ENCODE assay signal across 15 cellular contexts in the genomic region with DNA sequence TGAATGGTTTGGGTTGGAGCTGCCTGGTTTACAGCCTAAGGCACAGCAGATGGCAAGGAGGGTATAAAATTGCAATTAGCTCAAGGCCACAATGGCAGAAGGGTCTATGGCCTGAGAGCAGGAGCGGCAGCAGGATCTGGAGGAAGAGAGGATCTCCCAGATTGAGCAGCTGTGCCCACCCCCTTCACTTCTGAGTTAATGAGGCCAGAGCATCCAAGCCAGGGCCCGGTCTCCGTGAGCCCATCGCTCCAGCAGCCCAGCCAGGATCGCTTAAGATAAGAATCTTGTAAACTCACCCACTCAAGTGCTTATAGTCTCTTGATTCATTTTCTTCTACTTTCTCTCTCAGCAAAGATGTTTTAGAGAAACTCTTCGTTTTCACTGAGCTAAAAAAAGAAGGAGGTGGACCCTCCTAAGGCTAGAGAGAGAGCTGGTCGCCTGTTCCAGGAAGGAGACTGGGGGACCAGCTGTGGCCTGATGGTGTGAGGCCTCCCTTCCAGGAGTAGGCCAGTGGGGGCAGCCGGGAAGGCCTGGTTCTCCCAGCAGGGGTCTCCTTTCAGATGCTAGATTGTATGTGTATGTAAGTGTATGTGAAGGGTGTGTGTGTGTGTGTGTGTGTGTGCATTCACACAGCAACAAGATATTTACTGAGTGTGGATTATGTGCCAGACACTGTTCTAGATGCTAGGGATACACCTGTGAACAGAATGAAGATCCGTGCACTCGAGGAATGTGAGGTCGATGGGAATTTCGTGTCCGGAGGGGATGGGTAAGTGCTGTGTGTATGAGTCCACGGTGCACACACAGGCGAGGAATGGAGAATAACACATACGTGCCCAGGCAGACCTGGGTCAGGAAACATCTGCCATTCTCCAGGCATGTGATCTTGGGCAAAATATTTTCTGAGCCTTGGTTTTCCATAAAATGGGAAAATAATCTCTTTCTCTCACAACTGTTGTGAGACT. TPM values are rescaled to one million over a fixed set of nuclear protein-coding genes. Genes with fewer than 3 reads are reported as not detected.
DNase-seq lines count a peak whose midpoint lies in the region; TF ChIP-seq lines count a peak whose summit lies in the region.
"Had no signal": no experiment of that assay in that cellular context is flagged by ENCODE, and none has a peak within 500 bp of the region (broad histone marks: within the 10 kb centered on the region; RNA-seq: fewer than 3 reads in every experiment).

No MANE protein-coding gene starts in this region.

- no peaks in the 10 kb centered on the region for H3K9me3 Mint-ChIP-seq in endodermal cell
- no peaks in the 10 kb centered on the region for H3K9me3 Mint-ChIP-seq in osteocyte (ENCODE audit: unreplicated experiment)
- H3K9me3 Mint-ChIP-seq in activated naive CD4-positive, alpha-beta T cell treated with anti-CD3 and anti-CD28 coated beads for 36 hours, result no peaks in the 10 kb centered on the region

- peaks cover 41% of the 10 kb centered on the region for H3K4me1 Mint-ChIP-seq in endodermal cell
- H3K4me1 Mint-ChIP-seq in osteocyte (ENCODE audit: unreplicated experiment), result peaks cover 60% of the 10 kb centered on the region
- no peaks in the 10 kb centered on the region for H3K4me1 Mint-ChIP-seq in activated naive CD4-positive, alpha-beta T cell treated with anti-CD3 and anti-CD28 coated beads for 36 hours (ENCODE audit: low read depth)

- peak overlapping the region in 2 of 11 experiments; percentile 16 to 25; a peak in 1 of 22 replicates for H3K27ac ChIP-seq in BLaER1 treated with 17β-estradiol and CSF1 and Interleukin-3, amounts not matched to agents 10 nM and 100 nM
- H3K27ac ChIP-seq in endodermal cell (ENCODE audit: low read depth, low read length) (peak overlapping the region; percentile 87), coronary artery (no peak overlapping the region)
- H3K27ac ChIP-seq: adrenal gland had no signal

- H3K27me3 Mint-ChIP-seq in endodermal cell (ENCODE audit: insufficient read depth), result peaks cover 2% of the 10 kb centered on the region
- H3K27me3 Mint-ChIP-seq in osteocyte (ENCODE audit: unreplicated experiment), result no peaks in the 10 kb centered on the region
- H3K27me3 Mint-ChIP-seq in activated naive CD4-positive, alpha-beta T cell treated with anti-CD3 and anti-CD28 coated beads for 36 hours (ENCODE audit: low read depth), result no peaks in the 10 kb centered on the region

- peak overlapping the region; percentile 85 to 98 (median 94) for H3K4me2 ChIP-seq in BLaER1 treated with 17β-estradiol and CSF1 and Interleukin-3, amounts not matched to agents 10 nM and 100 nM

- CTCF ChIA-PET in activated naive CD4-positive, alpha-beta T cell treated with anti-CD3 and anti-CD28 coated beads for 36 hours (lab: Charles Lee), result interaction anchor here (0.6 kb wide), 1 partner anchor 109 kb away, joined by 3 read pairs; no protein-coding TSS in a partner anchor

- no peaks in the 10 kb centered on the region for H3K36me3 ChIP-seq in BLaER1 treated with 17β-estradiol and CSF1 and Interleukin-3, amounts not matched to agents 10 nM and 100 nM
- H3K36me3 ChIP-seq in endodermal cell (ENCODE audit: control insufficient read depth, insufficient read depth, low read length), result no peaks in the 10 kb centered on the region
- H3K36me3 ChIP-seq: adrenal gland, left lung had no signal

- TF ChIP-seq CTCF in endodermal cell (conservative IDR thresholded peaks at IDR 0.05) (no peak), osteocyte (IDR thresholded peaks at IDR 0.05) (no peak), coronary artery (IDR thresholded peaks at IDR 0.05) (no peak)

- H3K4me3 Mint-ChIP-seq in endodermal cell (no peak overlapping the region), osteocyte (ENCODE audit: unreplicated experiment) (no peak overlapping the region)
- H3K4me3 Mint-ChIP-seq in activated naive CD4-positive, alpha-beta T cell treated with anti-CD3 and anti-CD28 coated beads for 36 hours, result no peak overlapping the region

- peak overlapping the region in 4 of 11 experiments; percentile 1 to 24 (median 10); a peak in 3 of 22 replicates for H3K9ac ChIP-seq in BLaER1 treated with 17β-estradiol and CSF1 and Interleukin-3, amounts not matched to agents 10 nM and 100 nM
- H3K9ac ChIP-seq in endodermal cell (ENCODE audit: extremely low read depth, low read length, poor library complexity, severe bottlenecking), result no peak overlapping the region

- DNase-seq in NCI-H2227 treated with DMSO at 0.1 percent for 48 hours (lab: John Stamatoyannopoulos, UW) (peak; percentile 67), endodermal cell (no peak), osteocyte (ENCODE audit: extremely low spot score, unreplicated experiment) (no peak), cortex of kidney (lab: John Stamatoyannopoulos, UW) (no peak), coronary artery (ENCODE audit: low spot score) (no peak), RPMI8226 (no peak)
- no peak for DNase-seq in activated naive CD4-positive, alpha-beta T cell treated with anti-CD3 and anti-CD28 coated beads for 36 hours
- DNase-seq: activated CD4-positive, alpha-beta T cell treated with anti-CD3 and anti-CD28 coated beads for 48 hours; adrenal gland; DMS79; GOT3; KG1; left lung; NCI-H774 had no signal

- no peak overlapping the region for H3K4me3 ChIP-seq in BLaER1 treated with 17β-estradiol and CSF1 and Interleukin-3, amounts not matched to agents 10 nM and 100 nM
- H3K4me3 ChIP-seq in endodermal cell (ENCODE audit: low read length) (no peak overlapping the region), coronary artery (no peak overlapping the region)
- H3K4me3 ChIP-seq: adrenal gland, left lung had no signal

- no peaks in the 10 kb centered on the region for H3K36me3 Mint-ChIP-seq in endodermal cell (ENCODE audit: low read depth)
- H3K36me3 Mint-ChIP-seq in osteocyte (ENCODE audit: unreplicated experiment), result no peaks in the 10 kb centered on the region
- H3K36me3 Mint-ChIP-seq in activated naive CD4-positive, alpha-beta T cell treated with anti-CD3 and anti-CD28 coated beads for 36 hours (ENCODE audit: low read depth), result no peaks in the 10 kb centered on the region

- WGBS in endodermal cell (ENCODE audit: insufficient coverage in 1 of 2, insufficient read length in 1 of 2), 2 experiments, result 87 to 89% methylated on average over 15 to 16 of the region's 16 CpGs

- intact Hi-C loops in activated naive CD4-positive, alpha-beta T cell treated with anti-CD3 and anti-CD28 coated beads for 36 hours (cut with micrococcal nuclease), result no loop called here

- H3K27me3 ChIP-seq in BLaER1 treated with 17β-estradiol and CSF1 and Interleukin-3, amounts not matched to agents 10 nM and 100 nM, result 0 out of 22 replicates have a peak, but pooled peaks cover 0 to 10% (median 0%) of the 10 kb centered on the region in 11 experiments
- no peaks in the 10 kb centered on the region for H3K27me3 ChIP-seq in endodermal cell (ENCODE audit: control insufficient read depth, insufficient read depth, low read length, poor library complexity, severe bottlenecking)
- H3K27me3 ChIP-seq: adrenal gland, left lung had no signal

- H3K27ac Mint-ChIP-seq in endodermal cell, result no peak overlapping the region
- peak overlapping the region; percentile 56 for H3K27ac Mint-ChIP-seq in osteocyte (ENCODE audit: unreplicated experiment)
- H3K27ac Mint-ChIP-seq in activated naive CD4-positive, alpha-beta T cell treated with anti-CD3 and anti-CD28 coated beads for 36 hours, result no peak overlapping the region

- H3K9me3 ChIP-seq in BLaER1 treated with 17β-estradiol and CSF1 and Interleukin-3, amounts not matched to agents 10 nM and 100 nM (replicated peaks in 1 of 11), result no peaks in the 10 kb centered on the region
- H3K9me3 ChIP-seq in endodermal cell (ENCODE audit: control insufficient read depth, low read length), result no peaks in the 10 kb centered on the region
- H3K9me3 ChIP-seq: adrenal gland, left lung had no signal

- peaks cover 55 to 86% (median 71%) of the 10 kb centered on the region in 10 experiments for H3K4me1 ChIP-seq in BLaER1 treated with 17β-estradiol and CSF1 and Interleukin-3, amounts not matched to agents 10 nM and 100 nM
- H3K4me1 ChIP-seq in endodermal cell (ENCODE audit: control insufficient read depth, insufficient read depth, low read length), result no peaks in the 10 kb centered on the region

- H4K20me1 ChIP-seq in BLaER1 treated with 17β-estradiol and CSF1 and Interleukin-3, amounts not matched to agents 10 nM and 100 nM, result no peaks in the 10 kb centered on the region

RNA-seq across cellular contexts. Expression of a gene that starts 18.6 kb away (rescaled TPM):
- 10 to 100 TPM; 61.3 to 86.5 TPM for total RNA-seq in endodermal cell
- 76.3 TPM for polyA plus RNA-seq in endodermal cell (2013, experiment 1 of 2)
- 65.0 TPM for polyA plus RNA-seq in endodermal cell (2013, experiment 2 of 2)
- total RNA-seq in osteocyte, result 47.5 and 48.6 TPM in 2 replicates
- 10 to 100 TPM; 17.4 to 18.1 TPM for total RNA-seq in activated naive CD4-positive, alpha-beta T cell treated with anti-CD3 and anti-CD28 coated beads for 36 hours
